Comparison of ENCODE assay signal across 19 cellular contexts in genomic region chr2:25236736-25237135, GRCh38.
DNase-seq lines count a peak whose midpoint lies in the region; ATAC-seq and TF ChIP-seq lines count a peak whose summit lies in the region.
"Had no signal": no experiment of that assay in that cellular context is flagged by ENCODE, and none has a peak within 500 bp of the region (broad histone marks: within the 10 kb centered on the region; RNA-seq: fewer than 3 reads in every experiment).

No MANE protein-coding gene starts in this region.

- H3K27ac Mint-ChIP-seq in activated naive CD8-positive, alpha-beta T cell, result peak overlapping the region; percentile 18
- H3K27ac Mint-ChIP-seq in activated naive CD8-positive, alpha-beta T cell treated with anti-CD3 and anti-CD28 coated beads, Interleukin-2, amount 50 U/mL, for 24 hours, result no peak overlapping the region
- H3K27ac Mint-ChIP-seq in T-helper 17 cell, result peak overlapping the region; percentile 67
- no peak overlapping the region for H3K27ac Mint-ChIP-seq in stimulated activated naive B cell treated with anti-CD40 and anti-IgM and Interleukin-4, amounts not matched to agents 10 μg/mL and 1 μg/mL and 100 μg/mL, for 72 hours

- peaks cover 6% of the 10 kb centered on the region for H3K4me1 Mint-ChIP-seq in activated naive CD8-positive, alpha-beta T cell (ENCODE audit: low read depth)
- H3K4me1 Mint-ChIP-seq in activated naive CD8-positive, alpha-beta T cell treated with anti-CD3 and anti-CD28 coated beads, Interleukin-2, amount 50 U/mL, for 24 hours, result peaks cover 2% of the 10 kb centered on the region
- H3K4me1 Mint-ChIP-seq in T-helper 17 cell, result peaks cover 3% of the 10 kb centered on the region
- peaks cover 4 to 12% of the 10 kb centered on the region in 2 donors for H3K4me1 Mint-ChIP-seq in stimulated activated naive B cell treated with anti-CD40 and anti-IgM and Interleukin-4, amounts not matched to agents 10 μg/mL and 1 μg/mL and 100 μg/mL, for 72 hours

- H4K8ac ChIP-seq in trophoblast cell (ENCODE audit: low read depth, low read length), result no peak overlapping the region

- TF ChIP-seq POLR2A in transverse colon (IDR thresholded peaks at IDR 0.05), result no peak

- H3K4me3 ChIP-seq in heart right ventricle (no peak overlapping the region), trophoblast cell (ENCODE audit: low read depth, low read length) (peak overlapping the region; percentile 16), transverse colon (no peak overlapping the region)

- H3K9me3 ChIP-seq in T-helper 17 cell (ENCODE audit: control insufficient read depth, low read length, poor library complexity, severe bottlenecking), result no peaks in the 10 kb centered on the region
- no peaks in the 10 kb centered on the region for H3K9me3 ChIP-seq in heart right ventricle
- peaks cover 5% of the 10 kb centered on the region for H3K9me3 ChIP-seq in trophoblast cell (ENCODE audit: insufficient read depth, low read depth, low read length)
- no peaks in the 10 kb centered on the region for H3K9me3 ChIP-seq in transverse colon
- H3K9me3 ChIP-seq: BE2C had no signal

- no peaks in the 10 kb centered on the region for H3K27me3 Mint-ChIP-seq in activated naive CD8-positive, alpha-beta T cell
- H3K27me3 Mint-ChIP-seq in activated naive CD8-positive, alpha-beta T cell treated with anti-CD3 and anti-CD28 coated beads, Interleukin-2, amount 50 U/mL, for 24 hours, result no peaks in the 10 kb centered on the region
- no peaks in the 10 kb centered on the region for H3K27me3 Mint-ChIP-seq in T-helper 17 cell
- H3K27me3 Mint-ChIP-seq in stimulated activated naive B cell treated with anti-CD40 and anti-IgM and Interleukin-4, amounts not matched to agents 10 μg/mL and 1 μg/mL and 100 μg/mL, for 72 hours, result no peaks in the 10 kb centered on the region

- whole genome bisulfite sequencing in heart right ventricle, 2 donors, result 56 to 57% methylated on average over 8 of the region's 8 CpGs
- no CpG with 5 or more reads among the region's 8 CpGs for WGBS in trophoblast cell (ENCODE audit: extremely low coverage, insufficient coverage, insufficient read length)
- 86% methylated on average over 8 of the region's 8 CpGs; no CpG with 5 or more reads in 1 of the 2 donors for WGBS in transverse colon (ENCODE audit: low coverage in 1 of 2), 2 donors

- no peak overlapping the region for H3K4me3 Mint-ChIP-seq in activated naive CD8-positive, alpha-beta T cell
- H3K4me3 Mint-ChIP-seq in activated naive CD8-positive, alpha-beta T cell treated with anti-CD3 and anti-CD28 coated beads, Interleukin-2, amount 50 U/mL, for 24 hours, result no peak overlapping the region
- H3K4me3 Mint-ChIP-seq in T-helper 17 cell, result no peak overlapping the region
- H3K4me3 Mint-ChIP-seq in stimulated activated naive B cell treated with anti-CD40 and anti-IgM and Interleukin-4, amounts not matched to agents 10 μg/mL and 1 μg/mL and 100 μg/mL, for 72 hours, result no peak overlapping the region
- H3K4me3 Mint-ChIP-seq: CD8-positive, alpha-beta memory T cell had no signal

- no peak for TF ChIP-seq EP300 in transverse colon (IDR thresholded peaks at IDR 0.05; ENCODE audit: low read depth)

- no peak overlapping the region for H3K4ac ChIP-seq in trophoblast cell (ENCODE audit: low read depth, low read length)

- H2AK5ac ChIP-seq in trophoblast cell (ENCODE audit: low read length), result no peak overlapping the region

- no peak overlapping the region for H3K9ac ChIP-seq in trophoblast cell (ENCODE audit: low read length)

- ATAC-seq in activated naive CD8-positive, alpha-beta T cell treated with anti-CD3 and anti-CD28 coated beads, Interleukin-2, amount 50 U/mL, for 24 hours, result no peak
- ATAC-seq in T-helper 17 cell (no peak), heart right ventricle (peak in 7 of 8 donors; percentile 27 to 74 (median 61))
- ATAC-seq in stimulated activated naive B cell treated with anti-CD40 and anti-IgM and Interleukin-4, amounts not matched to agents 10 μg/mL and 1 μg/mL and 100 μg/mL, for 72 hours (replicated peaks), result no peak
- ATAC-seq: HepG2 had no signal

- no peak overlapping the region for H2BK120ac ChIP-seq in trophoblast cell (ENCODE audit: insufficient read depth, low read length, poor library complexity)

- intact Hi-C loops in heart right ventricle (cut with DNase I), result no loop called here
- intact Hi-C loops in transverse colon (cut with DNase I; ENCODE audit: low total_unique reads), result no loop called here

- peaks cover 0 to 23% (median 12%) of the 10 kb centered on the region in 9 donors for H3K4me1 ChIP-seq in heart right ventricle
- no peaks in the 10 kb centered on the region for H3K4me1 ChIP-seq in trophoblast cell (ENCODE audit: control insufficient read depth in 1 of 2, insufficient read depth in 2 of 2, low read length in 2 of 2)
- H3K4me1 ChIP-seq in transverse colon, result no peaks in the 10 kb centered on the region
- H3K4me1 ChIP-seq: BE2C had no signal

- H2BK5ac ChIP-seq in trophoblast cell (ENCODE audit: low read depth, low read length, poor library complexity), result no peak overlapping the region

- TF ChIP-seq CTCF in heart right ventricle (IDR thresholded peaks at IDR 0.05), result no peak
- TF ChIP-seq CTCF in transverse colon (IDR thresholded peaks at IDR 0.05), result no peak

- DNase-seq in activated naive CD8-positive, alpha-beta T cell treated with anti-CD3 and anti-CD28 coated beads, Interleukin-2, amount 50 U/mL, for 24 hours, result no peak
- no peak for DNase-seq in T-helper 17 cell
- no peak for DNase-seq in heart right ventricle
- no peak for DNase-seq in trophoblast cell
- DNase-seq in transverse colon, result no peak
- DNase-seq in stimulated activated naive B cell treated with anti-CD40 and anti-IgM and Interleukin-4, amounts not matched to agents 10 μg/mL and 1 μg/mL and 100 μg/mL, for 72 hours, result no peak
- no peak for DNase-seq in NCI-H2227 treated with DMSO at 0.1 percent for 48 hours (lab: John Stamatoyannopoulos, UW)
- DNase-seq: BE2C; CD8-positive, alpha-beta memory T cell; H7; KG1; NCI-H1105 treated with DMSO at 0.1 percent for 48 hours; NCI-H1694 treated with DMSO at 0.1 percent for 48 hours; NCI-H510A treated with DMSO at 0.1 percent for 48 hours; NCI-H774; OCI-M1; SHP77 treated with DMSO at 0.1 percent for 48 hours had no signal

- no peak overlapping the region for H3K18ac ChIP-seq in trophoblast cell (ENCODE audit: low read length)

- no peak overlapping the region for H2AFZ ChIP-seq in trophoblast cell (ENCODE audit: insufficient read depth, low read length, poor library complexity)

- no peaks in the 10 kb centered on the region for H3K9me3 Mint-ChIP-seq in activated naive CD8-positive, alpha-beta T cell (ENCODE audit: low read depth)
- H3K9me3 Mint-ChIP-seq in activated naive CD8-positive, alpha-beta T cell treated with anti-CD3 and anti-CD28 coated beads, Interleukin-2, amount 50 U/mL, for 24 hours, result no peaks in the 10 kb centered on the region
- H3K9me3 Mint-ChIP-seq in stimulated activated naive B cell treated with anti-CD40 and anti-IgM and Interleukin-4, amounts not matched to agents 10 μg/mL and 1 μg/mL and 100 μg/mL, for 72 hours, result no peaks in the 10 kb centered on the region
- H3K9me3 Mint-ChIP-seq: CD8-positive, alpha-beta memory T cell had no signal

- H3K36me3 Mint-ChIP-seq in activated naive CD8-positive, alpha-beta T cell, result peaks cover 3% of the 10 kb centered on the region
- H3K36me3 Mint-ChIP-seq in activated naive CD8-positive, alpha-beta T cell treated with anti-CD3 and anti-CD28 coated beads, Interleukin-2, amount 50 U/mL, for 24 hours (ENCODE audit: low read depth), result peaks cover 53% of the 10 kb centered on the region
- H3K36me3 Mint-ChIP-seq in T-helper 17 cell (ENCODE audit: low read depth), result peaks cover 12% of the 10 kb centered on the region
- H3K36me3 Mint-ChIP-seq in stimulated activated naive B cell treated with anti-CD40 and anti-IgM and Interleukin-4, amounts not matched to agents 10 μg/mL and 1 μg/mL and 100 μg/mL, for 72 hours, result peaks cover 55 to 73% of the 10 kb centered on the region in 2 donors

- peaks cover 0 to 100% (median 53%) of the 10 kb centered on the region in 9 donors for H3K36me3 ChIP-seq in heart right ventricle
- H3K36me3 ChIP-seq in trophoblast cell (ENCODE audit: control insufficient read depth in 1 of 2, insufficient read depth in 2 of 2, low read length in 2 of 2), result peaks cover 78 to 83% of the 10 kb centered on the region in 2 experiments
- H3K36me3 ChIP-seq in transverse colon, result peaks cover 0 to 44% (median 18%) of the 10 kb centered on the region in 4 donors

- no peak overlapping the region for H2BK12ac ChIP-seq in trophoblast cell (ENCODE audit: low read length)

- H3K79me1 ChIP-seq in trophoblast cell (ENCODE audit: low read length), result no peaks in the 10 kb centered on the region

- no peak overlapping the region for H3K14ac ChIP-seq in trophoblast cell (ENCODE audit: low read length)

- no peak overlapping the region for H4K12ac ChIP-seq in trophoblast cell (ENCODE audit: low read depth, low read length)

- no peak overlapping the region for H4K91ac ChIP-seq in trophoblast cell (ENCODE audit: low read depth, low read length)

- H3K79me2 ChIP-seq in trophoblast cell (ENCODE audit: control insufficient read depth, insufficient read depth, low read length, poor library complexity), result no peaks in the 10 kb centered on the region

- H3K27me3 ChIP-seq in heart right ventricle (no peaks in the 10 kb centered on the region), trophoblast cell (ENCODE audit: insufficient read depth, low read length) (no peaks in the 10 kb centered on the region), transverse colon (no peaks in the 10 kb centered on the region)
- H3K27me3 ChIP-seq: BE2C had no signal

- H3K4me2 ChIP-seq in trophoblast cell (ENCODE audit: low read length), result no peak overlapping the region

- no peak overlapping the region for H3K23ac ChIP-seq in trophoblast cell (ENCODE audit: low read length)

- in situ Hi-C loops in transverse colon (cut with MboI; ENCODE audit: low pct_ligation_motif_present in 1 of 4, low pct_unique_long_range_greater_than_20kb in 1 of 4, low sequenced_read_pairs in 3 of 4), result no loop called here

- H3K27ac ChIP-seq in heart right ventricle, result peak overlapping the region in 2 of 10 donors; percentile 1 to 35
- no peak overlapping the region for H3K27ac ChIP-seq in trophoblast cell (ENCODE audit: low read depth, low read length)
- no peak overlapping the region for H3K27ac ChIP-seq in transverse colon

Comparison
In these comparisons a context has a peak if more than half of its experiments do, and no peak if none do; other contexts are left out.
1. H3K27ac Mint-ChIP-seq: peak in activated naive CD8-positive, alpha-beta T cell (single experiment) and T-helper 17 cell (single experiment); none in activated naive CD8-positive, alpha-beta T cell treated with anti-CD3 and anti-CD28 coated beads, Interleukin-2, amount 50 U/mL, for 24 hours (single experiment) and stimulated activated naive B cell treated with anti-CD40 and anti-IgM and Interleukin-4, amounts not matched to agents 10 μg/mL and 1 μg/mL and 100 μg/mL, for 72 hours (single experiment).
2. ATAC-seq: peak in heart right ventricle (7 of 8); none in activated naive CD8-positive, alpha-beta T cell treated with anti-CD3 and anti-CD28 coated beads, Interleukin-2, amount 50 U/mL, for 24 hours (single experiment), T-helper 17 cell (single experiment) and stimulated activated naive B cell treated with anti-CD40 and anti-IgM and Interleukin-4, amounts not matched to agents 10 μg/mL and 1 μg/mL and 100 μg/mL, for 72 hours (0 of 2).